Comparison of ENCODE assay signal across 28 cellular contexts in the genomic region with DNA sequence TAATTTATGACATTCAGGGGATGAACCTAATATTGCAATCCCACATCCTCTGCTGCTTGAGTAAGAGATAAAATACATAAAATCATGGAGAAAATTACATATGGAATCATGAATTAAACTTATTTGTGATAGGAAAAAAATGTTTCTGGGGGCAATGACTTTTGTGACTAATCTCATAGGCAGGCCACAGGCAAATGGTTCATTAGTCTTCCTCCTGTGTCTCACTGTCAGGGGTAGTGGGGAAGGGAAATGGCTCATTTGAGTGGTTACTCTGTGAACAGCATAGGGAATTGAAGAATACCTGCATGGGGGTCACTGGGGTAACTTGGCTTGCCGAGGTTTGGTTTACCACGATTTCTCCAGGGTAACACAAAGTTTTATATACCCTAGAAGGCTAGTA.
DNase-seq lines count a peak whose midpoint lies in the region; TF ChIP-seq lines count a peak whose summit lies in the region.
"Had no signal": no experiment of that assay in that cellular context is flagged by ENCODE, and none has a peak within 500 bp of the region (broad histone marks: within the 10 kb centered on the region; RNA-seq: fewer than 3 reads in every experiment).

No MANE protein-coding gene starts in this region.

- H3K9ac ChIP-seq in SK-N-SH, result no peak overlapping the region

- TF ChIP-seq CTCF in SK-N-SH (IDR thresholded peaks at IDR 0.05), result no peak

- H3F3A ChIP-seq in SK-N-SH (replicated peaks; ENCODE audit: insufficient read depth), result no peaks in the 10 kb centered on the region

- no peaks in the 10 kb centered on the region for H3K79me2 ChIP-seq in SK-N-SH (ENCODE audit: insufficient read depth)

- DNase-seq in HCEC 1CT, result peak; percentile 81
- DNase-seq in SK-N-SH, result no peak
- peak; percentile 68 for DNase-seq in glomerular visceral epithelial cell (ENCODE audit: extremely low spot score)
- no peak for DNase-seq in NCI-H1436 treated with DMSO at 0.1 percent for 48 hours (lab: John Stamatoyannopoulos, UW)
- no peak for DNase-seq in activated T-cell treated with anti-CD3 and anti-CD28 coated beads, Interleukin-2, amount 50 U/mL, for 48 hours
- DNase-seq in 8988T, result no peak
- DNase-seq in DMS79 (lab: John Stamatoyannopoulos, UW), result no peak
- DNase-seq: activated CD4-positive, alpha-beta T cell treated with anti-CD3 and anti-CD28 coated beads, Interleukin-2, amount 50 U/mL, for 1 hour; AML-193; anterior cingulate cortex; CD4-positive, alpha-beta memory T cell; DMS 273 treated with DMSO at 0.1 percent for 48 hours; H7; left ventricle myocardium inferior; midbrain; natural killer cell; NCI-H1048; NCI-H1930; NCI-H345; NCI-H748 treated with DMSO at 0.1 percent for 48 hours; stimulated activated CD4-positive, alpha-beta T cell treated with anti-CD3 and anti-CD28 coated beads, Interleukin-4, amount 100 ng/mL, for 24 hours; stimulated activated naive B cell treated with anti-CD40 and anti-IgM and Interleukin-4, amounts not matched to agents 10 μg/mL and 1 μg/mL and 100 μg/mL, for 72 hours; T-helper 2 cell; WERI-Rb-1 had no signal

- no peaks in the 10 kb centered on the region for H3K9me2 ChIP-seq in SK-N-SH

- TF ChIP-seq RAD21 in SK-N-SH (IDR thresholded peaks at IDR 0.05; ENCODE audit: low read length), result no peak

- H3K4me3 ChIP-seq in SK-N-SH (ENCODE audit: low read depth in 2 of 2, low read length in 1 of 2), result no peak overlapping the region
- H3K4me3 ChIP-seq: left ventricle myocardium inferior, right atrium auricular region, SK-N-MC, thoracic aorta had no signal

- POLR2A ChIA-PET in SK-N-SH (lab: Yijun Ruan, JAX), result no interaction called here

- no peak overlapping the region for H3K4me2 ChIP-seq in SK-N-SH

- H2AFZ ChIP-seq in SK-N-SH (ENCODE audit: low read depth), result no peak overlapping the region

- no peaks in the 10 kb centered on the region for H3K27me3 ChIP-seq in SK-N-SH (ENCODE audit: insufficient read depth)
- H3K27me3 ChIP-seq: right atrium auricular region had no signal

- 65% methylated on average over 2 of the region's 2 CpGs for WGBS in SK-N-SH (ENCODE audit: low lambda C conversion rate)

- no peaks in the 10 kb centered on the region; the same call in 1 of the 2 replicates for H3K9me3 ChIP-seq in SK-N-SH
- H3K9me3 ChIP-seq: thoracic aorta had no signal

- no peak overlapping the region for H3K27ac ChIP-seq in SK-N-SH (ENCODE audit: low read depth in 2 of 2, low read length in 1 of 2)
- H3K27ac ChIP-seq: left ventricle myocardium inferior, right atrium auricular region, RWPE1, SK-N-MC, thoracic aorta, WERI-Rb-1 had no signal

- peaks cover 0 to 4% of the 10 kb centered on the region in 2 experiments for H3K36me3 ChIP-seq in SK-N-SH (replicated peaks in 1 of 2; ENCODE audit: control insufficient read depth in 1 of 2, insufficient read depth in 2 of 2, low read length in 1 of 2)
- H3K36me3 ChIP-seq: right atrium auricular region, WERI-Rb-1 had no signal

- no peak for TF ChIP-seq EP300 in SK-N-SH (IDR thresholded peaks at IDR 0.05; ENCODE audit: borderline replicate concordance in 1 of 2, low read depth in 1 of 2, low read length in 1 of 2)

- H4K20me1 ChIP-seq in SK-N-SH (ENCODE audit: insufficient read depth), result no peaks in the 10 kb centered on the region

- H3K4me1 ChIP-seq in SK-N-SH (ENCODE audit: control insufficient read depth in 1 of 2, insufficient read depth in 2 of 2, low read depth in 1 of 2, low read length in 1 of 2), result peaks cover 0 to 5% of the 10 kb centered on the region in 2 experiments; a peak in 1 of 4 replicates
- H3K4me1 ChIP-seq: right atrium auricular region had no signal

- CTCF ChIA-PET in SK-N-SH (lab: Yijun Ruan, JAX), result interaction anchor here (0.8 kb wide), 1 partner anchor 67 kb away, joined by 3 read pairs; no protein-coding TSS in a partner anchor

TF ChIP-seq in SK-N-SH, 30 proteins besides CTCF, POLR2A, EP300 and RAD21:
- TF ChIP-seq, protein P1, sequence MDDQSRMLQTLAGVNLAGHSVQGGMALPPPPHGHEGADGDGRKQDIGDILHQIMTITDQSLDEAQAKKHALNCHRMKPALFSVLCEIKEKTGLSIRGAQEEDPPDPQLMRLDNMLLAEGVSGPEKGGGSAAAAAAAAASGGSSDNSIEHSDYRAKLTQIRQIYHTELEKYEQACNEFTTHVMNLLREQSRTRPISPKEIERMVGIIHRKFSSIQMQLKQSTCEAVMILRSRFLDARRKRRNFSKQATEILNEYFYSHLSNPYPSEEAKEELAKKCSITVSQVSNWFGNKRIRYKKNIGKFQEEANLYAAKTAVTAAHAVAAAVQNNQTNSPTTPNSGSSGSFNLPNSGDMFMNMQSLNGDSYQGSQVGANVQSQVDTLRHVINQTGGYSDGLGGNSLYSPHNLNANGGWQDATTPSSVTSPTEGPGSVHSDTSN (IDR thresholded peaks at IDR 0.05), result peak; percentile 24; the same call in 1 of the 2 replicates
- no peak for TF ChIP-seq MEF2A (IDR thresholded peaks at IDR 0.05; ENCODE audit: borderline replicate concordance, low read depth)
- TF ChIP-seq GATA2 (CRISPR knock-in tag; IDR thresholded peaks at IDR 0.05), result no peak
- peak; percentile 16; the same call in 1 of the 2 replicates for TF ChIP-seq FOSL2 (IDR thresholded peaks at IDR 0.05; ENCODE audit: borderline replicate concordance, low read depth)

Comparison
In these comparisons a context has a peak if more than half of its experiments do, and no peak if none do; other contexts are left out.
1. DNase-seq: peak in HCEC 1CT (single experiment) and glomerular visceral epithelial cell (single experiment); none in SK-N-SH (single experiment), NCI-H1436 treated with DMSO at 0.1 percent for 48 hours (single experiment), activated T-cell treated with anti-CD3 and anti-CD28 coated beads, Interleukin-2, amount 50 U/mL, for 48 hours (0 of 2), 8988T (single experiment) and DMS79 (single experiment).